Comparison of ENCODE assay signal across 22 cellular contexts in genomic region chr6:33304216-33304615, GRCh38. TPM values are rescaled to one million over a fixed set of nuclear protein-coding genes. Genes with fewer than 3 reads are reported as not detected.
DNase-seq lines count a peak whose midpoint lies in the region; ATAC-seq and TF ChIP-seq lines count a peak whose summit lies in the region.
"Had no signal": no experiment of that assay in that cellular context is flagged by ENCODE, and none has a peak within 500 bp of the region (broad histone marks: within the 10 kb centered on the region; RNA-seq: fewer than 3 reads in every experiment).

No MANE protein-coding gene starts in this region.

- H2BK120ac ChIP-seq in neuronal stem cell (ENCODE audit: low read depth, low read length), result no peak overlapping the region

- no peaks in the 10 kb centered on the region for H3K27me3 Mint-ChIP-seq in activated T-cell treated with anti-CD3 and anti-CD28 coated beads, Interleukin-2, amount 50 U/mL, for 24 hours
- no peaks in the 10 kb centered on the region for H3K27me3 Mint-ChIP-seq in activated naive CD8-positive, alpha-beta T cell treated with anti-CD3 and anti-CD28 coated beads, Interleukin-2, amount 50 U/mL, for 24 hours

- peak overlapping the region; percentile 43 for H2BK5ac ChIP-seq in neuronal stem cell (ENCODE audit: low read length)

- no peak overlapping the region for H3K4me3 ChIP-seq in neuronal stem cell (ENCODE audit: low read length in 2 of 2)
- H3K4me3 ChIP-seq in foreskin fibroblast (ENCODE audit: low read depth in 1 of 2, low read length in 2 of 2), result no peak overlapping the region
- H3K4me3 ChIP-seq: GM12878 had no signal

- H2AK5ac ChIP-seq in neuronal stem cell (ENCODE audit: low read depth, low read length), result peak overlapping the region; percentile 45

- no peak overlapping the region for H4K91ac ChIP-seq in neuronal stem cell (ENCODE audit: low read depth, low read length, poor library complexity)

- ATAC-seq in activated naive CD8-positive, alpha-beta T cell treated with anti-CD3 and anti-CD28 coated beads, Interleukin-2, amount 50 U/mL, for 24 hours, result no peak
- no peak for ATAC-seq in GM19395 (IDR thresholded peaks at IDR 0.05; ENCODE audit: unreplicated experiment)
- ATAC-seq: GM12878, Panc1 had no signal

- no peak for DNase-seq in activated T-cell treated with anti-CD3 and anti-CD28 coated beads, Interleukin-2, amount 50 U/mL, for 24 hours
- no peak for DNase-seq in activated T-cell treated with anti-CD3 and anti-CD28 coated beads, Interleukin-2, amount 50 U/mL, for 1 hour
- DNase-seq in activated naive CD8-positive, alpha-beta T cell treated with anti-CD3 and anti-CD28 coated beads, Interleukin-2, amount 50 U/mL, for 24 hours, result no peak
- DNase-seq in neuronal stem cell (ENCODE audit: low spot score) (no peak), DMS53 treated with DMSO at 0.1 percent for 48 hours (lab: John Stamatoyannopoulos, UW; ENCODE audit: unreplicated experiment) (no peak), foreskin fibroblast (no peak)
- DNase-seq: AML-193, C1 segment of cervical spinal cord, EL, H9, KG1, NCI-H1092, NCI-H1436 treated with DMSO at 0.1 percent for 48 hours, NCI-H1930, NCI-H226, NCI-H524 treated with DMSO at 0.1 percent for 48 hours, NCI-H82 had no signal

- peaks cover 93% of the 10 kb centered on the region for H3K36me3 Mint-ChIP-seq in activated T-cell treated with anti-CD3 and anti-CD28 coated beads, Interleukin-2, amount 50 U/mL, for 24 hours (ENCODE audit: low read depth)
- H3K36me3 Mint-ChIP-seq in activated naive CD8-positive, alpha-beta T cell treated with anti-CD3 and anti-CD28 coated beads, Interleukin-2, amount 50 U/mL, for 24 hours (ENCODE audit: low read depth), result peaks cover 55% of the 10 kb centered on the region

- H3K4ac ChIP-seq in neuronal stem cell (ENCODE audit: low read length), result no peak overlapping the region

- H3K27ac ChIP-seq in neuronal stem cell (replicated peaks; ENCODE audit: low read length), result no peak overlapping the region
- H3K27ac ChIP-seq: HL-60 had no signal

- H3K27ac Mint-ChIP-seq in activated T-cell treated with anti-CD3 and anti-CD28 coated beads, Interleukin-2, amount 50 U/mL, for 24 hours, result peak overlapping the region; percentile 65
- H3K27ac Mint-ChIP-seq in activated naive CD8-positive, alpha-beta T cell treated with anti-CD3 and anti-CD28 coated beads, Interleukin-2, amount 50 U/mL, for 24 hours, result peak overlapping the region; percentile 87

- no peaks in the 10 kb centered on the region for H3K4me1 ChIP-seq in neuronal stem cell (ENCODE audit: control insufficient read depth in 2 of 2, insufficient read depth in 1 of 2, low read depth in 1 of 2, low read length in 2 of 2)

- H3K27me3 ChIP-seq in neuronal stem cell (ENCODE audit: control insufficient read depth in 3 of 3, insufficient read depth in 3 of 3, low read depth in 1 of 3, low read length in 3 of 3), result no peaks in the 10 kb centered on the region

- no peak overlapping the region for H2BK15ac ChIP-seq in neuronal stem cell (ENCODE audit: low read length)

- WGBS in neuronal stem cell (ENCODE audit: extremely low coverage in 2 of 2, insufficient read length in 2 of 2, insufficient replicate concordance in 1 of 2), 2 donors, result no CpG with 5 or more reads among the region's 16 CpGs

- no peak for TF ChIP-seq CTCF in foreskin fibroblast (IDR thresholded peaks at IDR 0.05; ENCODE audit: low read depth, low read length)

- no peaks in the 10 kb centered on the region for H3K9me3 ChIP-seq in neuronal stem cell (replicated peaks in 1 of 2; ENCODE audit: control insufficient read depth in 2 of 2, insufficient read depth in 1 of 2, low read depth in 1 of 2, low read length in 2 of 2)

- no peak overlapping the region for H3K14ac ChIP-seq in neuronal stem cell (ENCODE audit: low read length)

- peak overlapping the region; percentile 15 for H3K9ac ChIP-seq in neuronal stem cell (ENCODE audit: low read depth, low read length, poor library complexity)

- H3K4me3 Mint-ChIP-seq in activated T-cell treated with anti-CD3 and anti-CD28 coated beads, Interleukin-2, amount 50 U/mL, for 24 hours, result no peak overlapping the region
- no peak overlapping the region for H3K4me3 Mint-ChIP-seq in activated naive CD8-positive, alpha-beta T cell treated with anti-CD3 and anti-CD28 coated beads, Interleukin-2, amount 50 U/mL, for 24 hours
- H3K4me3 Mint-ChIP-seq: H9 had no signal

- no peak overlapping the region for H2BK12ac ChIP-seq in neuronal stem cell (ENCODE audit: low read length)

- no peak overlapping the region for H3K4me2 ChIP-seq in neuronal stem cell (ENCODE audit: insufficient read depth, low read length, poor library complexity, severe bottlenecking)

- peaks cover 3% of the 10 kb centered on the region for H3K79me1 ChIP-seq in neuronal stem cell (ENCODE audit: low read depth, low read length)

- peak; percentile 8 for TF ChIP-seq POLR2A in GM10847 (IDR thresholded peaks at IDR 0.05; ENCODE audit: extremely low read depth, insufficient read length)

- no peak overlapping the region for H4K8ac ChIP-seq in neuronal stem cell (ENCODE audit: low read depth, low read length)

- H3K23ac ChIP-seq in neuronal stem cell (ENCODE audit: low read depth, low read length, poor library complexity), result peak overlapping the region; percentile 47

- H3K4me1 Mint-ChIP-seq in activated T-cell treated with anti-CD3 and anti-CD28 coated beads, Interleukin-2, amount 50 U/mL, for 24 hours (ENCODE audit: low read depth), result peaks cover 61% of the 10 kb centered on the region
- peaks cover 58% of the 10 kb centered on the region for H3K4me1 Mint-ChIP-seq in activated naive CD8-positive, alpha-beta T cell treated with anti-CD3 and anti-CD28 coated beads, Interleukin-2, amount 50 U/mL, for 24 hours

- H3K9me3 Mint-ChIP-seq in activated T-cell treated with anti-CD3 and anti-CD28 coated beads, Interleukin-2, amount 50 U/mL, for 24 hours, result no peaks in the 10 kb centered on the region
- no peaks in the 10 kb centered on the region for H3K9me3 Mint-ChIP-seq in activated naive CD8-positive, alpha-beta T cell treated with anti-CD3 and anti-CD28 coated beads, Interleukin-2, amount 50 U/mL, for 24 hours
- H3K9me3 Mint-ChIP-seq: H9 had no signal

- no peak overlapping the region for H3K18ac ChIP-seq in neuronal stem cell (ENCODE audit: low read length)

- no peak overlapping the region for H2AFZ ChIP-seq in neuronal stem cell (ENCODE audit: low read length)

- H3K36me3 ChIP-seq in neuronal stem cell (replicated peaks in 1 of 2; ENCODE audit: control insufficient read depth in 2 of 2, insufficient read depth in 2 of 2, low read length in 2 of 2), result peaks cover 1 to 40% of the 10 kb centered on the region in 2 donors

RNA-seq across cellular contexts. Expression of gene RGL2, which starts 5.5 kb away (rescaled TPM):
- 56.5 TPM for polyA plus RNA-seq in neuronal stem cell (2013, experiment 1 of 2)
- 55.4 TPM for polyA plus RNA-seq in neuronal stem cell (2013, experiment 2 of 2)

RNA-seq across cellular contexts. Expression of gene TAPBP, which starts 9.7 kb away (rescaled TPM):
- polyA plus RNA-seq in neuronal stem cell (2013, experiment 1 of 2), result 12.5 TPM
- polyA plus RNA-seq in neuronal stem cell (2013, experiment 2 of 2), result 13.2 TPM

RNA-seq across cellular contexts. Expression of gene ZBTB22, which starts 13.3 kb away (rescaled TPM):
- 18.2 TPM for polyA plus RNA-seq in neuronal stem cell (2013, experiment 1 of 2)
- polyA plus RNA-seq in neuronal stem cell (2013, experiment 2 of 2), result 17.1 TPM

RNA-seq across cellular contexts. Expression of gene PFDN6, which starts 14.8 kb away (rescaled TPM):
- 63.9 TPM for polyA plus RNA-seq in neuronal stem cell (2013, experiment 1 of 2)
- 63.8 TPM for polyA plus RNA-seq in neuronal stem cell (2013, experiment 2 of 2)

RNA-seq across cellular contexts. Expression of gene WDR46, which starts 15.2 kb away (rescaled TPM):
- 31.2 TPM for polyA plus RNA-seq in neuronal stem cell (2013, experiment 1 of 2)
- 30.9 TPM for polyA plus RNA-seq in neuronal stem cell (2013, experiment 2 of 2)
